ENCODE assay signal across 1 cellular context in genomic region chr6:27096834-27097511, GRCh38.
TF ChIP-seq lines count a peak whose summit lies in the region.

No MANE protein-coding gene starts in this region.

TF ChIP-seq in A549, 52 proteins besides CTCF, POLR2A, EP300 and RAD21 (continued from another document):
- TF ChIP-seq ZSCAN20 (CRISPR knock-in tag; IDR thresholded peaks at IDR 0.05) (no peak), HDAC2 (IDR thresholded peaks at IDR 0.05) (no peak), FOSB (CRISPR knock-in tag; IDR thresholded peaks at IDR 0.05) (no peak), MYC (IDR thresholded peaks at IDR 0.05; ENCODE audit: borderline replicate concordance, low read length) (no peak), RCOR1 (IDR thresholded peaks at IDR 0.05; ENCODE audit: low read depth, low read length) (no peak), CEBPB (IDR thresholded peaks at IDR 0.05) (peak in 1 of 2 experiments; percentile 20; a peak in 1 of 4 replicates), ATOH8 (CRISPR knock-in tag; IDR thresholded peaks at IDR 0.05; ENCODE audit: low read depth) (no peak), JUN (IDR thresholded peaks at IDR 0.05) (peak in 1 of 2 experiments; percentile 51; a peak in 2 of 5 replicates), HEYL (CRISPR knock-in tag; IDR thresholded peaks at IDR 0.05) (no peak)
